In genomic region chr16:26717826-26718225, GRCh38 we compare ENCODE assay signal across 15 cellular contexts.
"Had no signal": no experiment of that assay in that cellular context is flagged by ENCODE, and none has a peak within 500 bp of the region (broad histone marks: within the 10 kb centered on the region; RNA-seq: fewer than 3 reads in every experiment).

No MANE protein-coding gene starts in this region.

- H3K4me3 Mint-ChIP-seq: brain; central memory CD8-positive, alpha-beta T cell; naive B cell; T-helper 17 cell; type B pancreatic cell had no signal

- H3K36me3 ChIP-seq: lower lobe of right lung, prostate gland had no signal

- H3K27ac ChIP-seq: lower lobe of right lung, prostate gland had no signal

- ATAC-seq: activated naive CD4-positive, alpha-beta T cell treated with anti-CD3 and anti-CD28 coated beads, Interleukin-2, amount 50 U/mL, for 72 hours; lower lobe of right lung; T-helper 17 cell had no signal

- H3K9me3 ChIP-seq: lower lobe of right lung, prostate gland had no signal

- H3K4me1 ChIP-seq: lower lobe of right lung, prostate gland had no signal

- H3K27me3 Mint-ChIP-seq: central memory CD8-positive, alpha-beta T cell; type B pancreatic cell had no signal

- H3K27ac Mint-ChIP-seq: activated naive CD4-positive, alpha-beta T cell treated with anti-CD3 and anti-CD28 coated beads, Interleukin-2, amount 50 U/mL, for 72 hours; T-helper 17 cell; type B pancreatic cell had no signal

- H3K4me3 ChIP-seq: lower lobe of right lung, prostate gland had no signal

- H3K9me3 Mint-ChIP-seq: central memory CD8-positive, alpha-beta T cell; type B pancreatic cell had no signal

- H3K36me3 Mint-ChIP-seq: activated naive CD4-positive, alpha-beta T cell treated with anti-CD3 and anti-CD28 coated beads, Interleukin-2, amount 50 U/mL, for 72 hours; brain; naive B cell; type B pancreatic cell had no signal

- H3K4me1 Mint-ChIP-seq: central memory CD8-positive, alpha-beta T cell; naive B cell; T-helper 17 cell had no signal

- DNase-seq: activated effector memory CD4-positive, alpha-beta T cell treated with Interleukin-2 at 50 U/mL for 16 hours; activated T-cell treated with anti-CD3 and anti-CD28 coated beads, Interleukin-2, amount 50 U/mL, for 1 hour; cortex of kidney; effector CD8-positive, alpha-beta T cell; lower lobe of right lung; naive B cell; occipital lobe; stimulated activated CD4-positive, alpha-beta T cell treated with anti-CD3 and anti-CD28 coated beads, Interleukin-12 subunit alpha, Interleukin-12 subunit beta, amount 100 ng/mL, for 4 hours; stimulated activated naive CD4-positive, alpha-beta T cell; T-helper 17 cell had no signal
